Comparison of ENCODE assay signal across 1 cellular context in genomic region chr15:63181658-63182057, GRCh38.
TF ChIP-seq lines count a peak whose summit lies in the region.

No MANE protein-coding gene starts in this region.

TF ChIP-seq in IMR-90, 13 proteins besides CTCF, POLR2A, EP300 and RAD21:
- TF ChIP-seq BHLHE40 (IDR thresholded peaks at IDR 0.05; ENCODE audit: low read depth, low read length) (no peak), USF2 (IDR thresholded peaks at IDR 0.05; ENCODE audit: low read depth, low read length) (no peak), CEBPB (IDR thresholded peaks at IDR 0.05; ENCODE audit: low read depth, low read length) (no peak), CHD1 (IDR thresholded peaks at IDR 0.05; ENCODE audit: low read depth, low read length) (no peak), MAZ (IDR thresholded peaks at IDR 0.05; ENCODE audit: borderline replicate concordance, low read depth, low read length) (no peak), MAFK (IDR thresholded peaks at IDR 0.05; ENCODE audit: low read depth, low read length) (no peak), MXI1 (IDR thresholded peaks at IDR 0.05; ENCODE audit: borderline replicate concordance, low read depth, low read length) (no peak), SMC3 (IDR thresholded peaks at IDR 0.05; ENCODE audit: low read depth, low read length) (no peak), RFX5 (IDR thresholded peaks at IDR 0.05; ENCODE audit: low read depth, low read length) (no peak), ELK1 (IDR thresholded peaks at IDR 0.05; ENCODE audit: borderline replicate concordance, low read depth, low read length) (no peak), RCOR1 (IDR thresholded peaks at IDR 0.05; ENCODE audit: insufficient replicate concordance, low read length) (no peak), NFE2L2 (IDR thresholded peaks at IDR 0.05; ENCODE audit: low read depth, low read length) (no peak), FOS (IDR thresholded peaks at IDR 0.05; ENCODE audit: low read depth, low read length) (no peak)
